ENCODE assay signal across 8 cellular contexts in the genomic region with DNA sequence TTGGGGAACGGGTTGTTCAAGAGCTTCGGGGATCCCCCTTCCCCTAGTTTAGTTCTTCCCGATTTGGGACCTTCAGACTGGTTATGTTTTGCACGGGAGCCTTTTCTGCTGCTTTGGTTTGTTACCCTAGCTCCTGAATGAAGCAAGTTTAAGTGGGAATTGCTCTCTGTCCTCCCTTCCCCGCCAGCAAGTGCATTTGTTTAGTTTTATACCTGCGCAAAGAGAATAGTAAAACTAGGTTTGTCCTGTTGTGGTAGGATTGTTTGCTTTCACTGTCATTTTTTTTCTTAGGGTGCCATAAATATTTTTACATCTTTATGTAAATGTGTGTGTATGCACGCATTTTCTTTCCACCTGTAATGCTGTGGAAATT. TPM values are rescaled to one million over a fixed set of nuclear protein-coding genes. Genes with fewer than 3 reads are reported as not detected.
DNase-seq lines count a peak whose midpoint lies in the region; ATAC-seq and TF ChIP-seq lines count a peak whose summit lies in the region.

No MANE protein-coding gene starts in this region.

- H3K9me3 Mint-ChIP-seq in activated T-cell treated with anti-CD3 and anti-CD28 coated beads, Interleukin-2, amount 50 U/mL, for 72 hours, result no peaks in the 10 kb centered on the region

- H3K36me3 Mint-ChIP-seq in activated T-cell treated with anti-CD3 and anti-CD28 coated beads, Interleukin-2, amount 50 U/mL, for 72 hours (ENCODE audit: insufficient read depth in 2 of 2), result no peaks in the 10 kb centered on the region

- TF ChIP-seq CTCF in brain microvascular endothelial cell (IDR thresholded peaks at IDR 0.05; ENCODE audit: low read depth, low read length, missing control alignments) (no peak), lower leg skin (IDR thresholded peaks at IDR 0.05) (no peak), upper lobe of left lung (IDR thresholded peaks at IDR 0.05) (no peak)

- H3K36me3 ChIP-seq in brain microvascular endothelial cell (replicated peaks), result no peaks in the 10 kb centered on the region
- no peaks in the 10 kb centered on the region for H3K36me3 ChIP-seq in upper lobe of left lung

- H3K27ac Mint-ChIP-seq in activated T-cell treated with anti-CD3 and anti-CD28 coated beads, Interleukin-2, amount 50 U/mL, for 72 hours, result no peak overlapping the region

- intact Hi-C loops in lower leg skin (cut with DNase I; ENCODE audit: low total_unique reads), result no loop called here

- in situ Hi-C loops in brain microvascular endothelial cell (cut with HindIII; ENCODE audit: low pct_ligation_motif_present, low sequenced_read_pairs), result no loop called here

- no peak for TF ChIP-seq POLR2A in lower leg skin (IDR thresholded peaks at IDR 0.05)
- TF ChIP-seq POLR2A in upper lobe of left lung (IDR thresholded peaks at IDR 0.05), result no peak

- H3K27me3 Mint-ChIP-seq in activated T-cell treated with anti-CD3 and anti-CD28 coated beads, Interleukin-2, amount 50 U/mL, for 72 hours (ENCODE audit: low read depth), result peaks cover 65% of the 10 kb centered on the region

- no peaks in the 10 kb centered on the region for H3K9me3 ChIP-seq in upper lobe of left lung

- H3K27ac ChIP-seq in brain microvascular endothelial cell, result no peak overlapping the region
- H3K27ac ChIP-seq in upper lobe of left lung, result peak overlapping the region; percentile 56 to 89 (median 86)

- H3K4me3 Mint-ChIP-seq in activated T-cell treated with anti-CD3 and anti-CD28 coated beads, Interleukin-2, amount 50 U/mL, for 72 hours, result peak overlapping the region; percentile 78 to 87

- H3K4me1 Mint-ChIP-seq in activated T-cell treated with anti-CD3 and anti-CD28 coated beads, Interleukin-2, amount 50 U/mL, for 72 hours (ENCODE audit: low read depth), result peaks cover 14% of the 10 kb centered on the region

- H3K27me3 ChIP-seq in brain microvascular endothelial cell (replicated peaks) (no peaks in the 10 kb centered on the region), upper lobe of left lung (no peaks in the 10 kb centered on the region)

- H3K4me3 ChIP-seq in brain microvascular endothelial cell (ENCODE audit: low read depth, low read length), result peak overlapping the region; percentile 80
- peak overlapping the region; percentile 64 for H3K4me3 ChIP-seq in lower leg skin (ENCODE audit: low read depth, poor library complexity, severe bottlenecking)
- peak overlapping the region; percentile 58 to 90 (median 72) for H3K4me3 ChIP-seq in upper lobe of left lung

- TF ChIP-seq EP300 in upper lobe of left lung (IDR thresholded peaks at IDR 0.05), result no peak

- WGBS in lower leg skin, 2 donors, result 24 to 30% methylated on average over 7 of the region's 7 CpGs
- 8 to 16% methylated on average over 6 to 7 of the region's 7 CpGs for WGBS in upper lobe of left lung, 2 donors

- DNase-seq in activated T-cell treated with anti-CD3 and anti-CD28 coated beads, Interleukin-2, amount 50 U/mL, for 72 hours, result no peak
- DNase-seq in activated T-cell treated with anti-CD3 and anti-CD28 coated beads for 4 hours, result no peak
- no peak for DNase-seq in brain microvascular endothelial cell
- no peak for DNase-seq in lower leg skin (ENCODE audit: low spot score in 2 of 2)
- DNase-seq in upper lobe of left lung, result no peak
- no peak for DNase-seq in activated CD8-positive, alpha-beta memory T cell treated with anti-CD3 and anti-CD28 coated beads for 24 hours

- ATAC-seq in activated T-cell treated with anti-CD3 and anti-CD28 coated beads, Interleukin-2, amount 50 U/mL, for 72 hours (replicated peaks in 1 of 2), result no peak
- ATAC-seq in upper lobe of left lung (ENCODE audit: low FRiP score in 2 of 2) (peak in 1 of 2 donors; percentile 8), GM19452 (IDR thresholded peaks at IDR 0.05; ENCODE audit: unreplicated experiment) (no peak), HG03432 (IDR thresholded peaks at IDR 0.05; ENCODE audit: unreplicated experiment) (no peak)

- H3K4me1 ChIP-seq in upper lobe of left lung, result peaks cover 3 to 26% (median 10%) of the 10 kb centered on the region in 4 donors

RNA-seq across cellular contexts. Expression of a gene that starts 0.7 kb away (rescaled TPM):
- under 1 TPM; 0.62 to 0.63 TPM for total RNA-seq in activated T-cell treated with anti-CD3 and anti-CD28 coated beads, Interleukin-2, amount 50 U/mL, for 72 hours
- total RNA-seq in lower leg skin (10 to 100 TPM; 18.2 to 65.4 (median 40.1) TPM), upper lobe of left lung (10 to 100 TPM; 23.6 to 65.8 (median 25.4) TPM)

Comparison
In these comparisons a context has a peak if more than half of its experiments do, and no peak if none do; other contexts are left out.
1. RNA of a gene that starts 0.7 kb away (total RNA-seq): 18.2 to 65.4 TPM in lower leg skin and 23.6 to 65.8 TPM in upper lobe of left lung; 0.62 to 0.63 TPM in activated T-cell treated with anti-CD3 and anti-CD28 coated beads, Interleukin-2, amount 50 U/mL, for 72 hours; every median in the first group is over 10 times any median in the second.
2. Peak in every context shown above with its lines, with median percentiles within 50 percentile points of each other: H3K4me3 ChIP-seq.